ENCODE assay signal across 8 cellular contexts in genomic region chr1:206106328-206107167, GRCh38. TPM values are rescaled to one million over a fixed set of nuclear protein-coding genes. Genes with fewer than 3 reads are reported as not detected.
DNase-seq lines count a peak whose midpoint lies in the region; ATAC-seq and TF ChIP-seq lines count a peak whose summit lies in the region.

No MANE protein-coding gene starts in this region.

- no peaks in the 10 kb centered on the region for H3K9me3 Mint-ChIP-seq in endothelial cell (ENCODE audit: unreplicated experiment)

- no peak overlapping the region for H3K4me3 Mint-ChIP-seq in endothelial cell (ENCODE audit: unreplicated experiment)

- peak; percentile 81 for TF ChIP-seq CTCF in endothelial cell (IDR thresholded peaks at IDR 0.05; ENCODE audit: unreplicated experiment)

- no peak for ATAC-seq in HG03442 (IDR thresholded peaks at IDR 0.05; ENCODE audit: unreplicated experiment)

- no peaks in the 10 kb centered on the region for H3K27me3 Mint-ChIP-seq in endothelial cell (ENCODE audit: unreplicated experiment)

- peak; percentile 76 for DNase-seq in GDM1 (lab: John Stamatoyannopoulos, UW)
- peak; percentile 68 for DNase-seq in HT1080 (ENCODE audit: low read depth)
- peak; percentile 83 to 84 for DNase-seq in NOMO-1 (lab: John Stamatoyannopoulos, UW; ENCODE audit: unreplicated experiment in 2 of 2)
- peak; percentile 90 for DNase-seq in activated CD8-positive, alpha-beta memory T cell treated with anti-CD3 and anti-CD28 coated beads for 24 hours
- peak; percentile 83 for DNase-seq in endothelial cell (ENCODE audit: low spot score)
- DNase-seq in mucosa of gallbladder (ENCODE audit: low spot score), result peak; percentile 83
- peak; percentile 88 for DNase-seq in stimulated activated CD8-positive, alpha-beta memory T cell treated with anti-CD3 and anti-CD28 coated beads, Interleukin-4, amount 100 ng/mL, for 48 hours

- H3K27ac Mint-ChIP-seq in endothelial cell (ENCODE audit: unreplicated experiment), result no peak overlapping the region

- H3K36me3 Mint-ChIP-seq in endothelial cell (ENCODE audit: low read depth, unreplicated experiment), result no peaks in the 10 kb centered on the region

- peaks cover 10% of the 10 kb centered on the region for H3K4me1 Mint-ChIP-seq in endothelial cell (ENCODE audit: unreplicated experiment)

RNA-seq across cellular contexts. Expression of gene AVPR1B, which starts 10.6 kb away (rescaled TPM):
- not detected in 2 replicates for total RNA-seq in HT1080 (2014; rRNA removed; shearing (Covaris generic))
- polyA plus RNA-seq in HT1080 (2015; cell fraction: cytosol; rRNA removed), result not detected in 2 replicates
- not detected in 2 replicates for polyA plus RNA-seq in HT1080 (2015; cell fraction: nucleus; rRNA removed)
- total RNA-seq in endothelial cell (ENCODE audit: unreplicated experiment) (not detected), mucosa of gallbladder (0.40 TPM)

RNA-seq across cellular contexts. Expression of gene RHEX, which starts 53.6 kb away (rescaled TPM):
- not detected in 2 replicates for total RNA-seq in HT1080 (2014; rRNA removed; shearing (Covaris generic))
- not detected in 2 replicates for polyA plus RNA-seq in HT1080 (2015; cell fraction: cytosol; rRNA removed)
- polyA plus RNA-seq in HT1080 (2015; cell fraction: nucleus; rRNA removed), result not detected in 2 replicates
- total RNA-seq in endothelial cell (ENCODE audit: unreplicated experiment), result not detected
- 11.3 TPM for total RNA-seq in mucosa of gallbladder

Comparison
In these comparisons a context has a peak if more than half of its experiments do, and no peak if none do; other contexts are left out.
1. RNA of gene RHEX, which starts 53.6 kb away (total RNA-seq): 11.3 TPM in mucosa of gallbladder (single experiment); not detected in HT1080 and not detected in endothelial cell (single experiment); every median in the first group is over 10 times any median in the second.
2. Peak in every context shown above with its lines, with median percentiles within 50 percentile points of each other: DNase-seq.